27 cellular contexts compared by ENCODE assay signal in genomic region chr11:120389693-120390584, GRCh38. TPM values are rescaled to one million over a fixed set of nuclear protein-coding genes. Genes with fewer than 3 reads are reported as not detected.
DNase-seq lines count a peak whose midpoint lies in the region; ATAC-seq, FAIRE-seq and TF ChIP-seq lines count a peak whose summit lies in the region.
"Had no signal": no experiment of that assay in that cellular context is flagged by ENCODE, and none has a peak within 500 bp of the region (broad histone marks: within the 10 kb centered on the region; RNA-seq: fewer than 3 reads in every experiment).

No MANE protein-coding gene starts in this region.

- no peak for TF ChIP-seq CTCF in A549 (IDR thresholded peaks at IDR 0.05)
- no peak for TF ChIP-seq CTCF in bronchial epithelial cell (IDR thresholded peaks at IDR 0.05; ENCODE audit: insufficient read depth, low read length, severe bottlenecking)

- in situ Hi-C loops in HAP-1 (cut with MboI; ENCODE audit: low sequenced_read_pairs): no loop called here

- peak overlapping the region; percentile 25; the same call in 2 of the 3 replicates for H3K4me2 ChIP-seq in A549

- H3K9me3 ChIP-seq in A549 (no peaks in the 10 kb centered on the region), HAP-1 (no peaks in the 10 kb centered on the region)

- H3K4me3 ChIP-seq in A549: no peak overlapping the region
- H3K4me3 ChIP-seq in bronchial epithelial cell (ENCODE audit: low read depth, low read length): no peak overlapping the region
- no peak overlapping the region for H3K4me3 ChIP-seq in HAP-1

- H3K36me3 ChIP-seq in bronchial epithelial cell (ENCODE audit: control insufficient read depth, insufficient read depth, low read length) (no peaks in the 10 kb centered on the region), HAP-1 (replicated peaks) (no peaks in the 10 kb centered on the region)
- H3K36me3 ChIP-seq: WERI-Rb-1 had no signal

- no peak for TF ChIP-seq POLR2A in A549 (IDR thresholded peaks at IDR 0.05; ENCODE audit: low read length)

- no peak for FAIRE-seq in A549 (lab: Jason Lieb, UNC)
- no peak for FAIRE-seq in bronchial epithelial cell (lab: Jason Lieb, UNC)
- FAIRE-seq: H1 had no signal

- WGBS in A549 (ENCODE audit: missing lambda C conversion rate): 95% methylated on average over 5 of the region's 5 CpGs

- ATAC-seq in A549 (no peak), HG03139 (IDR thresholded peaks at IDR 0.05; ENCODE audit: unreplicated experiment) (no peak), HG03025 (IDR thresholded peaks at IDR 0.05; ENCODE audit: low FRiP score, unreplicated experiment) (no peak)
- ATAC-seq: activated naive CD8-positive, alpha-beta T cell treated with anti-CD3 and anti-CD28 coated beads, Interleukin-2, amount 50 U/mL, for 24 hours; activated T-cell treated with anti-CD3 and anti-CD28 coated beads, Interleukin-2, amount 50 U/mL, for 4 hours; left colon; Right ventricle myocardium inferior; stimulated activated naive CD8-positive, alpha-beta T cell treated with anti-CD3 and anti-CD28 coated beads, Interleukin-15, amount 100 ng/mL, for 72 hours had no signal

- H3K27ac ChIP-seq in A549: no peak overlapping the region
- H3K27ac ChIP-seq: epithelial cell of prostate, WERI-Rb-1 had no signal

- CTCF ChIA-PET in A549 (lab: Yijun Ruan, JAX): no interaction called here

- H3K4me1 ChIP-seq in A549 (peaks cover 55% of the 10 kb centered on the region; the same call in 2 of the 3 replicates), HAP-1 (peaks cover 33% of the 10 kb centered on the region)

- POLR2A ChIA-PET in A549 (lab: Yijun Ruan, JAX): no interaction called here

- no peak for TF ChIP-seq EP300 in A549 (IDR thresholded peaks at IDR 0.05)

- no peak for DNase-seq in A549 (ENCODE audit: low read depth in 1 of 2, low spot score in 1 of 2)
- peak; percentile 7 for DNase-seq in NCI-H69 (lab: John Stamatoyannopoulos, UW)
- DNase-seq in bronchial epithelial cell (ENCODE audit: low read depth): peak; percentile 82
- DNase-seq in lung microvascular endothelial cell (ENCODE audit: low read depth in 2 of 2): peak; percentile 59 to 77
- DNase-seq in HAP-1 (ENCODE audit: low spot score in 2 of 2): no peak
- no peak for DNase-seq in NCI-H1417 treated with DMSO at 0.1 percent for 48 hours (lab: John Stamatoyannopoulos, UW)
- DNase-seq: activated CD4-positive, alpha-beta T cell treated with anti-CD3 and anti-CD28 coated beads, Interleukin-2, amount 10 ng/mL, durations not matched to agents 24 days and 14 days; activated gamma-delta T cell treated with Interleukin-2 at 50 U/mL for 16 hours; activated naive CD8-positive, alpha-beta T cell treated with anti-CD3 and anti-CD28 coated beads, Interleukin-2, amount 50 U/mL, for 24 hours; activated T-cell treated with anti-CD3 and anti-CD28 coated beads, Interleukin-2, amount 50 U/mL, for 4 hours; CD4-positive, alpha-beta memory T cell; head of caudate nucleus; KBM-7; left colon; mesendoderm; MM.1S; NCI-H1436; nucleus accumbens; stimulated activated CD8-positive, alpha-beta memory T cell treated with anti-CD3 and anti-CD28 coated beads, Interleukin-4, amount 100 ng/mL, for 48 hours; stimulated activated naive CD8-positive, alpha-beta T cell treated with anti-CD3 and anti-CD28 coated beads, Interleukin-15, amount 100 ng/mL, for 72 hours; T-helper 9 cell; WERI-Rb-1 had no signal

- TF ChIP-seq RAD21 in A549 (conservative IDR thresholded peaks at IDR 0.05 in 1 of 2, IDR thresholded peaks at IDR 0.05 in 1 of 2): no peak

- no peaks in the 10 kb centered on the region for H3K27me3 ChIP-seq in bronchial epithelial cell (ENCODE audit: control insufficient read depth, insufficient read depth, low read length)
- no peaks in the 10 kb centered on the region for H3K27me3 ChIP-seq in HAP-1 (ENCODE audit: low read depth)

TF ChIP-seq in A549, 52 proteins besides CTCF, POLR2A, EP300 and RAD21:
- TF ChIP-seq KDM1A (IDR thresholded peaks at IDR 0.05; ENCODE audit: low read depth): 0 out of 2 replicates have a peak, but pooled peaks have one; percentile 33
- TF ChIP-seq SREBF2 (IDR thresholded peaks at IDR 0.05): no peak

RNA-seq across cellular contexts. Expression of gene ARHGEF12, which starts 53.7 kb away (rescaled TPM):
- polyA plus RNA-seq in A549 (2011; rRNA removed): 27.2 and 31.5 TPM in 2 replicates
- 4.0 and 4.9 TPM in 2 replicates for polyA plus RNA-seq in A549 (2012; cell fraction: cytosol; rRNA removed)
- polyA plus RNA-seq in A549 (2012; cell fraction: nucleus; rRNA removed): 2.7 and 4.8 TPM in 2 replicates
- 16.4 to 18.0 TPM (median 16.7 TPM) in 3 replicates for polyA plus RNA-seq in A549 (2017; fragmentation: RNase III; extraction: RNeasy Plus Mini Kit Qiagen cat#74134 plus additional on column Dnase treatment)
- 48.9 and 49.8 TPM in 2 replicates for polyA minus RNA-seq in A549 (2011; rRNA and poly(A)+ RNA removed)
- total RNA-seq in bronchial epithelial cell: 65.6 and 87.6 TPM in 2 replicates
- total RNA-seq in lung microvascular endothelial cell: 86.1 and 134 TPM in 2 replicates

Comparison
In these comparisons a context has a peak if more than half of its experiments do, and no peak if none do; other contexts are left out.
1. DNase-seq: peak in NCI-H69 (single experiment), bronchial epithelial cell (single experiment) and lung microvascular endothelial cell (2 of 2); none in A549 (0 of 2), HAP-1 (0 of 2) and NCI-H1417 treated with DMSO at 0.1 percent for 48 hours (single experiment).